In genomic region chr3:52679811-52680210, GRCh38 we compare ENCODE assay signal across 18 cellular contexts. TPM values are rescaled to one million over a fixed set of nuclear protein-coding genes. Genes with fewer than 3 reads are reported as not detected.
DNase-seq lines count a peak whose midpoint lies in the region; ATAC-seq and TF ChIP-seq lines count a peak whose summit lies in the region.
"Had no signal": no experiment of that assay in that cellular context is flagged by ENCODE, and none has a peak within 500 bp of the region (broad histone marks: within the 10 kb centered on the region; RNA-seq: fewer than 3 reads in every experiment).

No MANE protein-coding gene starts in this region.

- no peaks in the 10 kb centered on the region for H3K27me3 ChIP-seq in ACC112 (ENCODE audit: insufficient read depth, low read length)
- H3K27me3 ChIP-seq in CD8-positive, alpha-beta T cell (ENCODE audit: insufficient read depth, low read length): no peaks in the 10 kb centered on the region
- H3K27me3 ChIP-seq in mammary epithelial cell (ENCODE audit: insufficient read depth, low read length): no peaks in the 10 kb centered on the region
- no peaks in the 10 kb centered on the region for H3K27me3 ChIP-seq in effector memory CD4-positive, alpha-beta T cell (replicated peaks; ENCODE audit: control insufficient read depth, insufficient read depth, low read length, poor library complexity, severe bottlenecking)
- H3K27me3 ChIP-seq: brain microvascular endothelial cell, spleen had no signal

- DNase-seq in CD8-positive, alpha-beta T cell: no peak
- peak; percentile 32 for DNase-seq in mammary epithelial cell
- DNase-seq in natural killer cell: no peak
- no peak for DNase-seq in AG08395 (ENCODE audit: low spot score)
- DNase-seq in effector memory CD4-positive, alpha-beta T cell: no peak
- no peak for DNase-seq in dedifferentiated amniotic fluid mesenchymal stem cell (ENCODE audit: extremely low spot score)
- no peak for DNase-seq in dermis blood vessel endothelial cell
- DNase-seq: activated T-cell treated with anti-CD3 and anti-CD28 coated beads, Interleukin-2, amount 50 U/mL, for 4 hours; brain microvascular endothelial cell; C1 segment of cervical spinal cord; islet precursor cell; midbrain; NCI-H1694 treated with DMSO at 0.1 percent for 48 hours; NCI-H524; PC-3; posterior cingulate gyrus; spleen had no signal

- H3K27ac Mint-ChIP-seq in CD8-positive, alpha-beta T cell: peak overlapping the region; percentile 55
- H3K27ac Mint-ChIP-seq in natural killer cell: peak overlapping the region; percentile 14 to 64

- ATAC-seq in CD8-positive, alpha-beta T cell: no peak
- no peak for ATAC-seq in natural killer cell
- ATAC-seq: activated T-cell treated with anti-CD3 and anti-CD28 coated beads, Interleukin-2, amount 50 U/mL, for 4 hours; PC-3 had no signal

- peaks cover 46% of the 10 kb centered on the region for H3K4me1 ChIP-seq in ACC112 (ENCODE audit: control insufficient read depth, insufficient read depth, low read length, unreplicated experiment)
- H3K4me1 ChIP-seq in CD8-positive, alpha-beta T cell (ENCODE audit: insufficient read depth, low read length): peaks cover 8% of the 10 kb centered on the region
- peaks cover 10% of the 10 kb centered on the region for H3K4me1 ChIP-seq in mammary epithelial cell (ENCODE audit: insufficient read depth, low read length)
- H3K4me1 ChIP-seq in effector memory CD4-positive, alpha-beta T cell (ENCODE audit: control insufficient read depth, insufficient read depth, low read length, poor library complexity, severe bottlenecking): no peaks in the 10 kb centered on the region

- H3K27ac ChIP-seq in ACC112 (ENCODE audit: low read depth, low read length) (peak overlapping the region; percentile 53), mammary epithelial cell (ENCODE audit: insufficient read depth, low read depth, low read length) (no peak overlapping the region)
- H3K27ac ChIP-seq in CD8-positive, alpha-beta T cell (ENCODE audit: low read depth, low read length): no peak overlapping the region
- H3K27ac ChIP-seq in effector memory CD4-positive, alpha-beta T cell (ENCODE audit: insufficient read depth, low read length, poor library complexity, severe bottlenecking): no peak overlapping the region
- H3K27ac ChIP-seq: brain microvascular endothelial cell had no signal

- H3K4me1 Mint-ChIP-seq in CD8-positive, alpha-beta T cell (ENCODE audit: low read depth): peaks cover 46% of the 10 kb centered on the region
- peaks cover 28 to 48% of the 10 kb centered on the region in 2 donors for H3K4me1 Mint-ChIP-seq in natural killer cell

- 53% methylated on average over 1 of the region's 1 CpG for WGBS in mammary epithelial cell (ENCODE audit: low coverage, missing lambda C conversion rate)

- no peaks in the 10 kb centered on the region for H3K9me3 ChIP-seq in CD8-positive, alpha-beta T cell (ENCODE audit: low read length)
- H3K9me3 ChIP-seq in mammary epithelial cell (replicated peaks; ENCODE audit: insufficient read depth, low read length): no peaks in the 10 kb centered on the region
- no peaks in the 10 kb centered on the region for H3K9me3 ChIP-seq in effector memory CD4-positive, alpha-beta T cell (ENCODE audit: control insufficient read depth, low read length)
- H3K9me3 ChIP-seq: spleen had no signal

- no peaks in the 10 kb centered on the region for H4K20me1 ChIP-seq in mammary epithelial cell (ENCODE audit: insufficient read depth, low read length)

- POLR2A ChIA-PET in CD8-positive, alpha-beta T cell (lab: Charles Lee): interaction anchor here (0.7 kb wide), 1 partner anchor 228 kb away, joined by 4 read pairs; no protein-coding TSS in a partner anchor

- intact Hi-C loops in CD8-positive, alpha-beta T cell (cut with DNase I, micrococcal nuclease): loop anchor here (10.0 kb wide), 2 partner anchors 145 to 1205 kb away; partner anchors contain the start of genes ACTR8 (in 1 of the 2), NT5DC2 (in 1 of the 2) and UQCC5 (in 1 of the 2)
- intact Hi-C loops in mammary epithelial cell (cut with micrococcal nuclease): no loop called here
- intact Hi-C loops in natural killer cell (cut with micrococcal nuclease): no loop called here

- TF ChIP-seq CTCF in CD8-positive, alpha-beta T cell (IDR thresholded peaks at IDR 0.05): no peak
- TF ChIP-seq CTCF in mammary epithelial cell (conservative IDR thresholded peaks at IDR 0.05 in 1 of 2, IDR thresholded peaks at IDR 0.05 in 1 of 2; ENCODE audit: extremely low read depth in 1 of 2, insufficient read depth in 1 of 2, low read depth in 1 of 2, low read length in 2 of 2) (no peak), natural killer cell (IDR thresholded peaks at IDR 0.05) (no peak)

- no peak overlapping the region for H3K4me3 ChIP-seq in ACC112 (ENCODE audit: low read depth, low read length)
- H3K4me3 ChIP-seq in CD8-positive, alpha-beta T cell (ENCODE audit: low read depth, low read length): no peak overlapping the region
- H3K4me3 ChIP-seq in mammary epithelial cell (replicated peaks in 1 of 3; ENCODE audit: insufficient read depth in 1 of 3, low read depth in 2 of 3, low read length in 3 of 3): no peak overlapping the region
- no peak overlapping the region for H3K4me3 ChIP-seq in effector memory CD4-positive, alpha-beta T cell (ENCODE audit: insufficient read depth, low read depth, low read length, poor library complexity, severe bottlenecking)
- H3K4me3 ChIP-seq: spleen had no signal

- no peak overlapping the region for H3K9ac ChIP-seq in mammary epithelial cell (ENCODE audit: insufficient read depth, low read length)

- H3K4me3 Mint-ChIP-seq in CD8-positive, alpha-beta T cell: no peak overlapping the region
- no peak overlapping the region for H3K4me3 Mint-ChIP-seq in natural killer cell
- H3K4me3 Mint-ChIP-seq: activated T-cell treated with anti-CD3 and anti-CD28 coated beads, Interleukin-2, amount 50 U/mL, for 4 hours had no signal

- H3K36me3 ChIP-seq in ACC112 (ENCODE audit: insufficient read depth, low read length) (peaks cover 34% of the 10 kb centered on the region), mammary epithelial cell (ENCODE audit: insufficient read depth, low read length) (peaks cover 12% of the 10 kb centered on the region)
- peaks cover 41% of the 10 kb centered on the region for H3K36me3 ChIP-seq in CD8-positive, alpha-beta T cell (ENCODE audit: insufficient read depth, low read length)
- peaks cover 48% of the 10 kb centered on the region for H3K36me3 ChIP-seq in effector memory CD4-positive, alpha-beta T cell (ENCODE audit: control insufficient read depth, insufficient read depth, low read length)

- H2AFZ ChIP-seq in ACC112 (ENCODE audit: low read length, unreplicated experiment) (no peak overlapping the region), mammary epithelial cell (ENCODE audit: low read depth, low read length) (no peak overlapping the region)

- H3K79me2 ChIP-seq in ACC112 (ENCODE audit: control insufficient read depth, insufficient read depth, low read length, unreplicated experiment) (peaks cover 64% of the 10 kb centered on the region), mammary epithelial cell (ENCODE audit: insufficient read depth, low read length) (peaks cover 72% of the 10 kb centered on the region)

- dilution Hi-C loops in mammary epithelial cell (cut with HindIII; ENCODE audit: low sequenced_read_pairs): loop anchor here (5.0 kb wide), 1 partner anchor 38 kb away; no protein-coding TSS in a partner anchor

- in situ Hi-C loops in mammary epithelial cell (cut with MboI; ENCODE audit: low sequenced_read_pairs in 2 of 2): no loop called here

- no peak overlapping the region for H3K4me2 ChIP-seq in mammary epithelial cell (ENCODE audit: insufficient read depth, low read depth, low read length)

- peaks cover 65% of the 10 kb centered on the region for H3K36me3 Mint-ChIP-seq in CD8-positive, alpha-beta T cell
- peaks cover 30% of the 10 kb centered on the region for H3K36me3 Mint-ChIP-seq in natural killer cell

- BruUV-seq in mammary epithelial cell (replicated peaks; lab: Mats Ljungman, UMichigan): no TSS peak

- no peaks in the 10 kb centered on the region for H3K9me3 Mint-ChIP-seq in CD8-positive, alpha-beta T cell
- H3K9me3 Mint-ChIP-seq in natural killer cell: no peaks in the 10 kb centered on the region
- H3K9me3 Mint-ChIP-seq: activated T-cell treated with anti-CD3 and anti-CD28 coated beads, Interleukin-2, amount 50 U/mL, for 4 hours had no signal

- H3K27me3 Mint-ChIP-seq in CD8-positive, alpha-beta T cell (ENCODE audit: low read depth): no peaks in the 10 kb centered on the region
- no peaks in the 10 kb centered on the region for H3K27me3 Mint-ChIP-seq in natural killer cell (ENCODE audit: low read depth in 2 of 2)

- CTCF ChIA-PET in CD8-positive, alpha-beta T cell (lab: Charles Lee): no interaction called here
- CTCF ChIA-PET in mammary epithelial cell (lab: Charles Lee; ENCODE audit: low non-redundant PET): interaction anchor here (0.6 kb wide), 1 partner anchor 91 kb away, joined by 6 read pairs; the partner anchor contains the start of gene NEK4

RNA-seq across cellular contexts. Expression of gene PBRM1, which starts 5.9 kb away (rescaled TPM):
- 10 to 100 TPM; 45.9 to 49.2 TPM for total RNA-seq in CD8-positive, alpha-beta T cell
- 10 to 100 TPM; 53.0 to 85.2 TPM for total RNA-seq in mammary epithelial cell
- 18.8 TPM for polyA plus RNA-seq in mammary epithelial cell
- polyA minus RNA-seq in mammary epithelial cell: 103 TPM
- total RNA-seq in natural killer cell: 10 to 100 TPM; 70.2 to 79.7 (median 76.6) TPM
- total RNA-seq in dermis blood vessel endothelial cell: 83.9 and 107 TPM in 2 replicates

RNA-seq across cellular contexts. Expression of gene GNL3, which starts 6.0 kb away (rescaled TPM):
- total RNA-seq in CD8-positive, alpha-beta T cell: 100 to 1,000 TPM; 110 to 113 TPM
- total RNA-seq in mammary epithelial cell (10 to 100 TPM; 81.5 to 97.8 TPM), natural killer cell (10 to 100 TPM; 70.7 to 81.1 (median 70.9) TPM), dermis blood vessel endothelial cell (113 and 135 TPM in 2 replicates)
- 51.1 TPM for polyA plus RNA-seq in mammary epithelial cell
- polyA minus RNA-seq in mammary epithelial cell: 58.3 TPM

RNA-seq across cellular contexts. Expression of gene GLT8D1, which starts 25.8 kb away (rescaled TPM):
- 10 to 100 TPM in 1 of 2 experiments, 1 to 10 TPM in 1; 9.3 to 11.3 TPM for total RNA-seq in CD8-positive, alpha-beta T cell
- 10 to 100 TPM; 56.8 to 62.7 TPM for total RNA-seq in mammary epithelial cell
- 64.9 TPM for polyA plus RNA-seq in mammary epithelial cell
- 50.7 TPM for polyA minus RNA-seq in mammary epithelial cell
- 10 to 100 TPM; 31.1 to 39.4 (median 38.2) TPM for total RNA-seq in natural killer cell
- 67.7 and 70.6 TPM in 2 replicates for total RNA-seq in dermis blood vessel endothelial cell

RNA-seq across cellular contexts. Expression of gene SPCS1, which starts 26.1 kb away (rescaled TPM):
- 10 to 100 TPM; 58.5 to 59.6 TPM for total RNA-seq in CD8-positive, alpha-beta T cell
- total RNA-seq in mammary epithelial cell (100 to 1,000 TPM in 1 of 2 donors, 10 to 100 TPM in 1; 57.5 to 120 TPM), natural killer cell (10 to 100 TPM; 52.4 to 64.4 (median 57.3) TPM), dermis blood vessel endothelial cell (40.5 and 52.5 TPM in 2 replicates)
- 115 TPM for polyA plus RNA-seq in mammary epithelial cell
- polyA minus RNA-seq in mammary epithelial cell: 87.9 TPM

Comparison
In these comparisons a context has a peak if more than half of its experiments do, and no peak if none do; other contexts are left out.
1. intact Hi-C loops: an anchor here in CD8-positive, alpha-beta T cell (10.0 kb wide); none called in mammary epithelial cell and natural killer cell.